1 cellular context compared by ENCODE assay signal in the genomic region with DNA sequence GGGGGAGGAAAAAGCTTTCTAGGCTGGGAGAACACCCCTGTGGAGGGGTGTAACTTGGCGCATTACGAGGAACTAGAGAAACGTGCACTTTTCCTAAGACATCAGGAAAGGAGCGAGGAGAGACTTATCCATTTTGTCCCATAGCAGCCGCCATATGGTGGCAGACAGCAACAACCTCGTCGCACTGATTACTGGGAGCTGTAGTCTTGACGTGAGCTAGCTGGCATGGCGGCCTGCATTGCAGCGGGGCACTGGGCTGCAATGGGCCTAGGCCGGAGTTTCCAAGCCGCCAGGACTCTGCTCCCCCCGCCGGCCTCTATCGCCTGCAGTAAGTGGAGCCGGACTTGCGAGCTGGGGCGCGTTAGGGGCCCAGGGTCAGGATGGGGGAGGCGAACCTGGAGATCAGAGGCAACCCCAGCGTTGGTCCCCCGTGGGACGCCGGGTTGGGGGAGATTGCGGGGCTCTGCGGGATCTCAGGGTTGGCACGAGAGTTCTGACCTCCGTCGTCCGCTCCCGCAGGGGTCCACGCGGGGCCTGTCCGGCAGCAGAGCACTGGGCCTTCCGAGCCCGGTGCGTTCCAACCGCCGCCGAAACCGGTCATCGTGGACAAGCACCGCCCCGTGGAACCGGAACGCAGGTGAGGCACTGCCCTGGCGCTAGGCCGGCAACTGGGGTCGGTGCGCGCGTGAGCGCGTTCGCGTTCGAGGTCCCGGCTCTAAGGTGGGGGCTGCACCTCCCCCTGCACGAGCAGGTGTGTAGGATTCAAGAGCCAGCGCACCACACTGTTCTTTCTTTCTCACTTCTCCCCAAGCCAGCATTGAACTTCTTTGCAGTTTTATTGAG.
A peak's percentile ranks its signal among the peaks of the same experiment; 100 is the strongest.
TF ChIP-seq lines count a peak whose summit lies in the region.

A gene (plus strand): TSS at position 201 of the 843 bp plus-strand sequence. CDS start 25 bp downstream, at position 226.

TF ChIP-seq in HepG2, 621 proteins besides CTCF, POLR2A, EP300 and RAD21 (continued from another document and continues in another):
- TF ChIP-seq, protein P1, sequence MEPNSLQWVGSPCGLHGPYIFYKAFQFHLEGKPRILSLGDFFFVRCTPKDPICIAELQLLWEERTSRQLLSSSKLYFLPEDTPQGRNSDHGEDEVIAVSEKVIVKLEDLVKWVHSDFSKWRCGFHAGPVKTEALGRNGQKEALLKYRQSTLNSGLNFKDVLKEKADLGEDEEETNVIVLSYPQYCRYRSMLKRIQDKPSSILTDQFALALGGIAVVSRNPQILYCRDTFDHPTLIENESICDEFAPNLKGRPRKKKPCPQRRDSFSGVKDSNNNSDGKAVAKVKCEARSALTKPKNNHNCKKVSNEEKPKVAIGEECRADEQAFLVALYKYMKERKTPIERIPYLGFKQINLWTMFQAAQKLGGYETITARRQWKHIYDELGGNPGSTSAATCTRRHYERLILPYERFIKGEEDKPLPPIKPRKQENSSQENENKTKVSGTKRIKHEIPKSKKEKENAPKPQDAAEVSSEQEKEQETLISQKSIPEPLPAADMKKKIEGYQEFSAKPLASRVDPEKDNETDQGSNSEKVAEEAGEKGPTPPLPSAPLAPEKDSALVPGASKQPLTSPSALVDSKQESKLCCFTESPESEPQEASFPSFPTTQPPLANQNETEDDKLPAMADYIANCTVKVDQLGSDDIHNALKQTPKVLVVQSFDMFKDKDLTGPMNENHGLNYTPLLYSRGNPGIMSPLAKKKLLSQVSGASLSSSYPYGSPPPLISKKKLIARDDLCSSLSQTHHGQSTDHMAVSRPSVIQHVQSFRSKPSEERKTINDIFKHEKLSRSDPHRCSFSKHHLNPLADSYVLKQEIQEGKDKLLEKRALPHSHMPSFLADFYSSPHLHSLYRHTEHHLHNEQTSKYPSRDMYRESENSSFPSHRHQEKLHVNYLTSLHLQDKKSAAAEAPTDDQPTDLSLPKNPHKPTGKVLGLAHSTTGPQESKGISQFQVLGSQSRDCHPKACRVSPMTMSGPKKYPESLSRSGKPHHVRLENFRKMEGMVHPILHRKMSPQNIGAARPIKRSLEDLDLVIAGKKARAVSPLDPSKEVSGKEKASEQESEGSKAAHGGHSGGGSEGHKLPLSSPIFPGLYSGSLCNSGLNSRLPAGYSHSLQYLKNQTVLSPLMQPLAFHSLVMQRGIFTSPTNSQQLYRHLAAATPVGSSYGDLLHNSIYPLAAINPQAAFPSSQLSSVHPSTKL (CRISPR knock-in tag; IDR thresholded peaks at IDR 0.05) = peak; percentile 67
- TF ChIP-seq MIER3 (CRISPR knock-in tag; IDR thresholded peaks at IDR 0.05; ENCODE audit: borderline replicate concordance) (peak; percentile 78; the same call in 1 of the 2 replicates), THAP11 (CRISPR knock-in tag; IDR thresholded peaks at IDR 0.05) (peak; percentile 100), CHCHD3 (CRISPR knock-in tag; IDR thresholded peaks at IDR 0.05) (peak; percentile 83; the same call in 1 of the 2 replicates), ZFP41 (CRISPR knock-in tag; IDR thresholded peaks at IDR 0.05; ENCODE audit: borderline replicate concordance) (0 out of 2 replicates have a peak, but pooled peaks have one; percentile 22), CHD4 (IDR thresholded peaks at IDR 0.05; ENCODE audit: borderline replicate concordance, low read length) (no peak; the same call in 1 of the 2 replicates), ZNF816 (CRISPR knock-in tag; IDR thresholded peaks at IDR 0.05; ENCODE audit: borderline replicate concordance) (peak; percentile 74), ZZZ3 (CRISPR knock-in tag; IDR thresholded peaks at IDR 0.05; ENCODE audit: borderline replicate concordance) (peak; percentile 95; the same call in 1 of the 2 replicates), PHF5A (CRISPR knock-in tag; IDR thresholded peaks at IDR 0.05; ENCODE audit: low read depth, unreplicated experiment) (peak; percentile 88), ZKSCAN5 (CRISPR knock-in tag; IDR thresholded peaks at IDR 0.05) (peak; percentile 62; the same call in 1 of the 2 replicates), ZNF30 (CRISPR knock-in tag; IDR thresholded peaks at IDR 0.05) (no peak), ZFX (CRISPR knock-in tag; IDR thresholded peaks at IDR 0.05; ENCODE audit: low read depth) (peak; percentile 100), NCOA5 (CRISPR knock-in tag; IDR thresholded peaks at IDR 0.05) (no peak), NAIF1 (CRISPR knock-in tag; IDR thresholded peaks at IDR 0.05; ENCODE audit: borderline replicate concordance) (peak; percentile 81; the same call in 1 of the 2 replicates), ZBTB20 (CRISPR knock-in tag; IDR thresholded peaks at IDR 0.05; ENCODE audit: borderline replicate concordance, low read depth) (peak; percentile 83), GFI1 (CRISPR knock-in tag; IDR thresholded peaks at IDR 0.05; ENCODE audit: borderline replicate concordance) (peak; percentile 68; the same call in 1 of the 2 replicates), GATAD1 (CRISPR knock-in tag; IDR thresholded peaks at IDR 0.05) (peak; percentile 91), KAT7 (CRISPR knock-in tag; IDR thresholded peaks at IDR 0.05; ENCODE audit: borderline replicate concordance) (peak; percentile 98), IRX3 (CRISPR knock-in tag; IDR thresholded peaks at IDR 0.05; ENCODE audit: borderline replicate concordance, low read depth) (peak; percentile 15; the same call in 1 of the 2 replicates), WIZ (CRISPR knock-in tag; IDR thresholded peaks at IDR 0.05) (no peak; the same call in none of the 2 replicates), MAFG (CRISPR knock-in tag; IDR thresholded peaks at IDR 0.05) (no peak), SRF (IDR thresholded peaks at IDR 0.05; ENCODE audit: low read depth, low read length) (no peak; the same call in 1 of the 2 replicates), PRMT3 (CRISPR knock-in tag; IDR thresholded peaks at IDR 0.05; ENCODE audit: borderline replicate concordance, low read depth) (peak; percentile 35; the same call in 1 of the 2 replicates), ZNF83 (CRISPR knock-in tag; IDR thresholded peaks at IDR 0.05; ENCODE audit: borderline replicate concordance) (no peak), TOPORS (CRISPR knock-in tag; IDR thresholded peaks at IDR 0.05) (peak; percentile 85), ZNF501 (CRISPR knock-in tag; IDR thresholded peaks at IDR 0.05) (peak; percentile 98), SP2 (CRISPR knock-in tag; IDR thresholded peaks at IDR 0.05) (no peak), REXO4 (CRISPR knock-in tag; IDR thresholded peaks at IDR 0.05; ENCODE audit: borderline replicate concordance) (no peak; the same call in none of the 2 replicates), CENPX (CRISPR knock-in tag; IDR thresholded peaks at IDR 0.05) (no peak)
- TF ChIP-seq, protein P2, sequence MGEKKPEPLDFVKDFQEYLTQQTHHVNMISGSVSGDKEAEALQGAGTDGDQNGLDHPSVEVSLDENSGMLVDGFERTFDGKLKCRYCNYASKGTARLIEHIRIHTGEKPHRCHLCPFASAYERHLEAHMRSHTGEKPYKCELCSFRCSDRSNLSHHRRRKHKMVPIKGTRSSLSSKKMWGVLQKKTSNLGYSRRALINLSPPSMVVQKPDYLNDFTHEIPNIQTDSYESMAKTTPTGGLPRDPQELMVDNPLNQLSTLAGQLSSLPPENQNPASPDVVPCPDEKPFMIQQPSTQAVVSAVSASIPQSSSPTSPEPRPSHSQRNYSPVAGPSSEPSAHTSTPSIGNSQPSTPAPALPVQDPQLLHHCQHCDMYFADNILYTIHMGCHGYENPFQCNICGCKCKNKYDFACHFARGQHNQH (CRISPR knock-in tag; IDR thresholded peaks at IDR 0.05) = peak; percentile 97
- TF ChIP-seq, protein P3, sequence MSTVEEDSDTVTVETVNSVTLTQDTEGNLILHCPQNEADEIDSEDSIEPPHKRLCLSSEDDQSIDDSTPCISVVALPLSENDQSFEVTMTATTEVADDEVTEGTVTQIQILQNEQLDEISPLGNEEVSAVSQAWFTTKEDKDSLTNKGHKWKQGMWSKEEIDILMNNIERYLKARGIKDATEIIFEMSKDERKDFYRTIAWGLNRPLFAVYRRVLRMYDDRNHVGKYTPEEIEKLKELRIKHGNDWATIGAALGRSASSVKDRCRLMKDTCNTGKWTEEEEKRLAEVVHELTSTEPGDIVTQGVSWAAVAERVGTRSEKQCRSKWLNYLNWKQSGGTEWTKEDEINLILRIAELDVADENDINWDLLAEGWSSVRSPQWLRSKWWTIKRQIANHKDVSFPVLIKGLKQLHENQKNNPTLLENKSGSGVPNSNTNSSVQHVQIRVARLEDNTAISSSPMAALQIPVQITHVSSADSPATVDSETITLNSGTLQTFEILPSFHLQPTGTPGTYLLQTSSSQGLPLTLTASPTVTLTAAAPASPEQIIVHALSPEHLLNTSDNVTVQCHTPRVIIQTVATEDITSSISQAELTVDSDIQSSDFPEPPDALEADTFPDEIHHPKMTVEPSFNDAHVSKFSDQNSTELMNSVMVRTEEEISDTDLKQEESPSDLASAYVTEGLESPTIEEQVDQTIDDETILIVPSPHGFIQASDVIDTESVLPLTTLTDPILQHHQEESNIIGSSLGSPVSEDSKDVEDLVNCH (CRISPR knock-in tag; IDR thresholded peaks at IDR 0.05) = 0 out of 2 replicates have a peak, but pooled peaks have one; percentile 71
- TF ChIP-seq, protein P4, sequence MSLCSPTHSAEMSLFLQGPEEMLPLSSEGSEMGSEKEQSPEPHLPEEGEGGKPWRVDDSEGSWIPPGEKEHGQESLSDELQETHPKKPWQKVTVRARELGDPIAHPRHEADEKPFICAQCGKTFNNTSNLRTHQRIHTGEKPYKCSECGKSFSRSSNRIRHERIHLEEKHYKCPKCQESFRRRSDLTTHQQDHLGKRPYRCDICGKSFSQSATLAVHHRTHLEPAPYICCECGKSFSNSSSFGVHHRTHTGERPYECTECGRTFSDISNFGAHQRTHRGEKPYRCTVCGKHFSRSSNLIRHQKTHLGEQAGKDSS (CRISPR knock-in tag; IDR thresholded peaks at IDR 0.05; ENCODE audit: borderline replicate concordance, low read depth) = peak; percentile 40; the same call in 1 of the 2 replicates
- TF ChIP-seq, protein P5, sequence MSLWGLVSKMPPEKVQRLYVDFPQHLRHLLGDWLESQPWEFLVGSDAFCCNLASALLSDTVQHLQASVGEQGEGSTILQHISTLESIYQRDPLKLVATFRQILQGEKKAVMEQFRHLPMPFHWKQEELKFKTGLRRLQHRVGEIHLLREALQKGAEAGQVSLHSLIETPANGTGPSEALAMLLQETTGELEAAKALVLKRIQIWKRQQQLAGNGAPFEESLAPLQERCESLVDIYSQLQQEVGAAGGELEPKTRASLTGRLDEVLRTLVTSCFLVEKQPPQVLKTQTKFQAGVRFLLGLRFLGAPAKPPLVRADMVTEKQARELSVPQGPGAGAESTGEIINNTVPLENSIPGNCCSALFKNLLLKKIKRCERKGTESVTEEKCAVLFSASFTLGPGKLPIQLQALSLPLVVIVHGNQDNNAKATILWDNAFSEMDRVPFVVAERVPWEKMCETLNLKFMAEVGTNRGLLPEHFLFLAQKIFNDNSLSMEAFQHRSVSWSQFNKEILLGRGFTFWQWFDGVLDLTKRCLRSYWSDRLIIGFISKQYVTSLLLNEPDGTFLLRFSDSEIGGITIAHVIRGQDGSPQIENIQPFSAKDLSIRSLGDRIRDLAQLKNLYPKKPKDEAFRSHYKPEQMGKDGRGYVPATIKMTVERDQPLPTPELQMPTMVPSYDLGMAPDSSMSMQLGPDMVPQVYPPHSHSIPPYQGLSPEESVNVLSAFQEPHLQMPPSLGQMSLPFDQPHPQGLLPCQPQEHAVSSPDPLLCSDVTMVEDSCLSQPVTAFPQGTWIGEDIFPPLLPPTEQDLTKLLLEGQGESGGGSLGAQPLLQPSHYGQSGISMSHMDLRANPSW (CRISPR knock-in tag; IDR thresholded peaks at IDR 0.05; ENCODE audit: borderline replicate concordance) = peak; percentile 43; the same call in 1 of the 2 replicates
- TF ChIP-seq, protein P6, sequence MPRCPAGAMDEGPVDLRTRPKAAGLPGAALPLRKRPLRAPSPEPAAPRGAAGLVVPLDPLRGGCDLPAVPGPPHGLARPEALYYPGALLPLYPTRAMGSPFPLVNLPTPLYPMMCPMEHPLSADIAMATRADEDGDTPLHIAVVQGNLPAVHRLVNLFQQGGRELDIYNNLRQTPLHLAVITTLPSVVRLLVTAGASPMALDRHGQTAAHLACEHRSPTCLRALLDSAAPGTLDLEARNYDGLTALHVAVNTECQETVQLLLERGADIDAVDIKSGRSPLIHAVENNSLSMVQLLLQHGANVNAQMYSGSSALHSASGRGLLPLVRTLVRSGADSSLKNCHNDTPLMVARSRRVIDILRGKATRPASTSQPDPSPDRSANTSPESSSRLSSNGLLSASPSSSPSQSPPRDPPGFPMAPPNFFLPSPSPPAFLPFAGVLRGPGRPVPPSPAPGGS (CRISPR knock-in tag; IDR thresholded peaks at IDR 0.05) = peak; percentile 70
- TF ChIP-seq, protein P7, sequence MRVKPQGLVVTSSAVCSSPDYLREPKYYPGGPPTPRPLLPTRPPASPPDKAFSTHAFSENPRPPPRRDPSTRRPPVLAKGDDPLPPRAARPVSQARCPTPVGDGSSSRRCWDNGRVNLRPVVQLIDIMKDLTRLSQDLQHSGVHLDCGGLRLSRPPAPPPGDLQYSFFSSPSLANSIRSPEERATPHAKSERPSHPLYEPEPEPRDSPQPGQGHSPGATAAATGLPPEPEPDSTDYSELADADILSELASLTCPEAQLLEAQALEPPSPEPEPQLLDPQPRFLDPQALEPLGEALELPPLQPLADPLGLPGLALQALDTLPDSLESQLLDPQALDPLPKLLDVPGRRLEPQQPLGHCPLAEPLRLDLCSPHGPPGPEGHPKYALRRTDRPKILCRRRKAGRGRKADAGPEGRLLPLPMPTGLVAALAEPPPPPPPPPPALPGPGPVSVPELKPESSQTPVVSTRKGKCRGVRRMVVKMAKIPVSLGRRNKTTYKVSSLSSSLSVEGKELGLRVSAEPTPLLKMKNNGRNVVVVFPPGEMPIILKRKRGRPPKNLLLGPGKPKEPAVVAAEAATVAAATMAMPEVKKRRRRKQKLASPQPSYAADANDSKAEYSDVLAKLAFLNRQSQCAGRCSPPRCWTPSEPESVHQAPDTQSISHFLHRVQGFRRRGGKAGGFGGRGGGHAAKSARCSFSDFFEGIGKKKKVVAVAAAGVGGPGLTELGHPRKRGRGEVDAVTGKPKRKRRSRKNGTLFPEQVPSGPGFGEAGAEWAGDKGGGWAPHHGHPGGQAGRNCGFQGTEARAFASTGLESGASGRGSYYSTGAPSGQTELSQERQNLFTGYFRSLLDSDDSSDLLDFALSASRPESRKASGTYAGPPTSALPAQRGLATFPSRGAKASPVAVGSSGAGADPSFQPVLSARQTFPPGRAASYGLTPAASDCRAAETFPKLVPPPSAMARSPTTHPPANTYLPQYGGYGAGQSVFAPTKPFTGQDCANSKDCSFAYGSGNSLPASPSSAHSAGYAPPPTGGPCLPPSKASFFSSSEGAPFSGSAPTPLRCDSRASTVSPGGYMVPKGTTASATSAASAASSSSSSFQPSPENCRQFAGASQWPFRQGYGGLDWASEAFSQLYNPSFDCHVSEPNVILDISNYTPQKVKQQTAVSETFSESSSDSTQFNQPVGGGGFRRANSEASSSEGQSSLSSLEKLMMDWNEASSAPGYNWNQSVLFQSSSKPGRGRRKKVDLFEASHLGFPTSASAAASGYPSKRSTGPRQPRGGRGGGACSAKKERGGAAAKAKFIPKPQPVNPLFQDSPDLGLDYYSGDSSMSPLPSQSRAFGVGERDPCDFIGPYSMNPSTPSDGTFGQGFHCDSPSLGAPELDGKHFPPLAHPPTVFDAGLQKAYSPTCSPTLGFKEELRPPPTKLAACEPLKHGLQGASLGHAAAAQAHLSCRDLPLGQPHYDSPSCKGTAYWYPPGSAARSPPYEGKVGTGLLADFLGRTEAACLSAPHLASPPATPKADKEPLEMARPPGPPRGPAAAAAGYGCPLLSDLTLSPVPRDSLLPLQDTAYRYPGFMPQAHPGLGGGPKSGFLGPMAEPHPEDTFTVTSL (CRISPR knock-in tag; IDR thresholded peaks at IDR 0.05; ENCODE audit: borderline replicate concordance) = peak; percentile 75
